In the genomic region with DNA sequence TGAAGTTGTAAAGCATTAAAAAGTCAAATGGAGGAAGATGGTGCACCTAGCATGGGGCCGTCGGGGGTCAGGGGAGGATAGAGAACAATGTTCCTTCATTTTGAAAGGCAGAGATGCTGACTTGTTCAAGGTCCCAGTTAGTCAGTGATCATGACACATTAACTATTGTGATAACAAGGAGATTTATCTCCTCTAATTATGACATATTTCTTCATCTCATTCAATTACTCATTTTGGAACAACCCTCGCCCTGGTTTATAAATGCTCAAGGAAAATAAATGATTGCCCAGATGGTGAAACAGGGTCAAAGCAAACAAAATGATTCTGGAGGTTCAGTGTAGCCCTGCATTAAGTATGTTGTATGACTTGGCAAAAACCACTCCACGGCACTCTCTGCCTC, we compare ENCODE assay signal across 16 cellular contexts.
"Had no signal": no experiment of that assay in that cellular context is flagged by ENCODE, and none has a peak within 500 bp of the region (broad histone marks: within the 10 kb centered on the region; RNA-seq: fewer than 3 reads in every experiment).

No MANE protein-coding gene starts in this region.

- H3K4me1 Mint-ChIP-seq: activated CD4-positive, alpha-beta T cell treated with anti-CD3 and anti-CD28 coated beads, Interleukin-2, amount 10 ng/mL, durations not matched to agents 24 days and 14 days; activated naive CD4-positive, alpha-beta T cell treated with anti-CD3 and anti-CD28 coated beads, Interleukin-2, amount 10 ng/mL, durations not matched to agents 7 days and 5 days; activated naive CD8-positive, alpha-beta T cell treated with anti-CD3 and anti-CD28 coated beads, Interleukin-2, amount 50 U/mL, for 24 hours had no signal

- H3K4me3 Mint-ChIP-seq: activated CD4-positive, alpha-beta T cell treated with anti-CD3 and anti-CD28 coated beads, Interleukin-2, amount 10 ng/mL, durations not matched to agents 24 days and 14 days; activated CD8-positive, alpha-beta T cell treated with anti-CD3 and anti-CD28 coated beads for 36 hours; activated naive CD4-positive, alpha-beta T cell treated with anti-CD3 and anti-CD28 coated beads, Interleukin-2, amount 10 ng/mL, durations not matched to agents 7 days and 5 days; activated naive CD8-positive, alpha-beta T cell treated with anti-CD3 and anti-CD28 coated beads, Interleukin-2, amount 50 U/mL, for 24 hours; activated T-cell treated with anti-CD3 and anti-CD28 coated beads, Interleukin-2, amount 50 U/mL, for 24 hours; naive B cell; neural progenitor cell had no signal

- H3K36me3 ChIP-seq: neural progenitor cell had no signal

- H3K9ac ChIP-seq: neural progenitor cell, parathyroid adenoma had no signal

- H3K9me3 Mint-ChIP-seq: activated CD4-positive, alpha-beta T cell treated with anti-CD3 and anti-CD28 coated beads, Interleukin-2, amount 10 ng/mL, durations not matched to agents 24 days and 14 days; activated CD8-positive, alpha-beta T cell treated with anti-CD3 and anti-CD28 coated beads for 36 hours; activated naive CD4-positive, alpha-beta T cell treated with anti-CD3 and anti-CD28 coated beads, Interleukin-2, amount 10 ng/mL, durations not matched to agents 7 days and 5 days; activated naive CD8-positive, alpha-beta T cell treated with anti-CD3 and anti-CD28 coated beads, Interleukin-2, amount 50 U/mL, for 24 hours; activated T-cell treated with anti-CD3 and anti-CD28 coated beads, Interleukin-2, amount 50 U/mL, for 24 hours; naive B cell; neural progenitor cell had no signal

- DNase-seq: activated CD4-positive, alpha-beta T cell treated with anti-CD3 and anti-CD28 coated beads, Interleukin-2, amount 10 ng/mL, durations not matched to agents 24 days and 14 days; activated CD4-positive, CD25-positive, alpha-beta regulatory T cell; activated CD8-positive, alpha-beta T cell treated with anti-CD3 and anti-CD28 coated beads for 36 hours; activated effector memory CD4-positive, alpha-beta T cell treated with Interleukin-2 at 50 U/mL for 16 hours; activated naive CD4-positive, alpha-beta T cell treated with anti-CD3 and anti-CD28 coated beads, Interleukin-2, amount 10 ng/mL, durations not matched to agents 7 days and 5 days; activated naive CD8-positive, alpha-beta T cell treated with anti-CD3 and anti-CD28 coated beads, Interleukin-2, amount 50 U/mL, for 24 hours; activated T-cell treated with anti-CD3 and anti-CD28 coated beads, Interleukin-2, amount 50 U/mL, for 24 hours; dermis blood vessel endothelial cell; effector memory CD4-positive, alpha-beta T cell; foreskin keratinocyte; naive B cell; stimulated activated naive CD4-positive, alpha-beta T cell treated with Interleukin-2 at 50 U/mL for 16 hours; T-helper 1 cell; T1000 had no signal

- H3K4me1 ChIP-seq: foreskin keratinocyte, parathyroid adenoma had no signal

- H3K27me3 ChIP-seq: neural progenitor cell had no signal

- H3K27ac ChIP-seq: foreskin keratinocyte, neural progenitor cell, parathyroid adenoma had no signal

- ATAC-seq: activated CD8-positive, alpha-beta T cell treated with anti-CD3 and anti-CD28 coated beads for 36 hours; activated naive CD8-positive, alpha-beta T cell treated with anti-CD3 and anti-CD28 coated beads, Interleukin-2, amount 50 U/mL, for 24 hours; foreskin keratinocyte had no signal

- H3K79me2 ChIP-seq: parathyroid adenoma had no signal

- H3K4me3 ChIP-seq: neural progenitor cell had no signal

- H2AFZ ChIP-seq: neural progenitor cell, parathyroid adenoma had no signal

- H3K36me3 Mint-ChIP-seq: activated naive CD4-positive, alpha-beta T cell treated with anti-CD3 and anti-CD28 coated beads, Interleukin-2, amount 10 ng/mL, durations not matched to agents 7 days and 5 days; naive B cell; neural progenitor cell had no signal
